ENCODE assay signal across 11 cellular contexts in genomic region chr16:54171855-54172537, GRCh38.
DNase-seq lines count a peak whose midpoint lies in the region; ATAC-seq and TF ChIP-seq lines count a peak whose summit lies in the region.
"Had no signal": no experiment of that assay in that cellular context is flagged by ENCODE, and none has a peak within 500 bp of the region (broad histone marks: within the 10 kb centered on the region; RNA-seq: fewer than 3 reads in every experiment).

No MANE protein-coding gene starts in this region.

- 74% methylated on average over 14 of the region's 17 CpGs for WGBS in mesenchymal stem cell
- WGBS in tibial nerve, 2 donors, result 28 to 29% methylated on average over 17 of the region's 17 CpGs

- no peak overlapping the region for H2AK5ac ChIP-seq in mesenchymal stem cell (ENCODE audit: low read length, severe bottlenecking)

- TF ChIP-seq CTCF in chondrocyte (IDR thresholded peaks at IDR 0.05), result no peak
- no peak for TF ChIP-seq CTCF in tibial nerve (IDR thresholded peaks at IDR 0.05)

- H3K14ac ChIP-seq in mesenchymal stem cell (ENCODE audit: low read length in 2 of 2), result no peak overlapping the region

- H3K27ac ChIP-seq in mesenchymal stem cell (ENCODE audit: low read length, poor library complexity, severe bottlenecking) (no peak overlapping the region), tibial nerve (no peak overlapping the region)

- in situ Hi-C loops in G401 (cut with HindIII; ENCODE audit: low sequenced_read_pairs), result no loop called here

- H3K4me3 ChIP-seq in mesenchymal stem cell (ENCODE audit: insufficient read depth in 1 of 2, low read depth in 1 of 2, low read length in 2 of 2), result no peak overlapping the region
- H3K4me3 ChIP-seq in tibial nerve, result no peak overlapping the region

- no peak overlapping the region for H3K18ac ChIP-seq in mesenchymal stem cell (ENCODE audit: low read depth in 1 of 2, low read length in 2 of 2)

- H3K36me3 ChIP-seq in mesenchymal stem cell (ENCODE audit: control insufficient read depth in 1 of 2, insufficient read depth in 2 of 2, low read depth in 1 of 2, low read length in 2 of 2) (no peaks in the 10 kb centered on the region), tibial nerve (no peaks in the 10 kb centered on the region)

- no peak overlapping the region for H3K4me2 ChIP-seq in mesenchymal stem cell (ENCODE audit: low read length, poor library complexity, severe bottlenecking)

- H2BK15ac ChIP-seq in mesenchymal stem cell (ENCODE audit: low read depth, poor library complexity, severe bottlenecking), result no peak overlapping the region

- no peak for TF ChIP-seq EP300 in tibial nerve (IDR thresholded peaks at IDR 0.05)

- H3K4me1 ChIP-seq in mesenchymal stem cell (ENCODE audit: control insufficient read depth, insufficient read depth, low read depth, low read length) (peaks cover 3% of the 10 kb centered on the region), tibial nerve (peaks cover 0 to 20% (median 0%) of the 10 kb centered on the region in 4 donors)

- no peak overlapping the region for H3K9ac ChIP-seq in mesenchymal stem cell (ENCODE audit: low read length)

- TF ChIP-seq POLR2A in tibial nerve (IDR thresholded peaks at IDR 0.05), result no peak

- no peaks in the 10 kb centered on the region for H3K79me1 ChIP-seq in mesenchymal stem cell (replicated peaks; ENCODE audit: low read length, poor library complexity, severe bottlenecking)

- no peak overlapping the region for H3K4me3 Mint-ChIP-seq in natural killer cell treated with Interleukin-12 subunit alpha and Interleukin-12 subunit beta and Interleukin-15 and Interleukin-18, amount 100 ng/mL, for 72 hours
- H3K4me3 Mint-ChIP-seq in chondrocyte (ENCODE audit: unreplicated experiment), result no peak overlapping the region
- H3K4me3 Mint-ChIP-seq: activated CD8-positive, alpha-beta T cell treated with anti-CD3 and anti-CD28 coated beads, Interleukin-2, amount 10 ng/mL, durations not matched to agents 7 days and 5 days had no signal

- no peaks in the 10 kb centered on the region for H3K9me3 Mint-ChIP-seq in natural killer cell treated with Interleukin-12 subunit alpha and Interleukin-12 subunit beta and Interleukin-15 and Interleukin-18, amount 100 ng/mL, for 72 hours
- H3K9me3 Mint-ChIP-seq in chondrocyte (ENCODE audit: low read depth), result no peaks in the 10 kb centered on the region

- H3K27ac Mint-ChIP-seq in natural killer cell treated with Interleukin-12 subunit alpha and Interleukin-12 subunit beta and Interleukin-15 and Interleukin-18, amount 100 ng/mL, for 72 hours, result no peak overlapping the region
- H3K27ac Mint-ChIP-seq in chondrocyte (ENCODE audit: unreplicated experiment), result no peak overlapping the region
- H3K27ac Mint-ChIP-seq: activated CD8-positive, alpha-beta T cell treated with anti-CD3 and anti-CD28 coated beads, Interleukin-2, amount 10 ng/mL, durations not matched to agents 7 days and 5 days had no signal

- no peak for ATAC-seq in natural killer cell treated with Interleukin-12 subunit alpha and Interleukin-12 subunit beta and Interleukin-15 and Interleukin-18, amount 100 ng/mL, for 72 hours
- ATAC-seq: activated CD8-positive, alpha-beta T cell treated with anti-CD3 and anti-CD28 coated beads, Interleukin-2, amount 10 ng/mL, durations not matched to agents 7 days and 5 days; stimulated activated naive CD8-positive, alpha-beta T cell treated with anti-CD3 and anti-CD28 coated beads, Interleukin-15, Interleukin-2, amounts not matched to agents 100 U/mL and 50 U/mL, for 24 hours had no signal

- no peak overlapping the region for H2BK120ac ChIP-seq in mesenchymal stem cell (ENCODE audit: low read depth, low read length)

- no peak overlapping the region for H2BK12ac ChIP-seq in mesenchymal stem cell (ENCODE audit: low read length in 2 of 2)

- no peak overlapping the region for H3K4ac ChIP-seq in mesenchymal stem cell (ENCODE audit: low read depth in 1 of 2, low read length in 2 of 2)

- H3K27me3 Mint-ChIP-seq in natural killer cell treated with Interleukin-12 subunit alpha and Interleukin-12 subunit beta and Interleukin-15 and Interleukin-18, amount 100 ng/mL, for 72 hours, result peaks cover 15 to 16% of the 10 kb centered on the region in 2 donors
- H3K27me3 Mint-ChIP-seq in chondrocyte (ENCODE audit: low read depth), result peaks cover 34% of the 10 kb centered on the region

- H3K36me3 Mint-ChIP-seq in natural killer cell treated with Interleukin-12 subunit alpha and Interleukin-12 subunit beta and Interleukin-15 and Interleukin-18, amount 100 ng/mL, for 72 hours, result no peaks in the 10 kb centered on the region
- H3K36me3 Mint-ChIP-seq in chondrocyte (ENCODE audit: low read depth), result no peaks in the 10 kb centered on the region

- H4K8ac ChIP-seq in mesenchymal stem cell (ENCODE audit: low read length), result no peak overlapping the region

- no peak overlapping the region for H4K91ac ChIP-seq in mesenchymal stem cell (ENCODE audit: low read length)

- no peaks in the 10 kb centered on the region for H3K9me3 ChIP-seq in mesenchymal stem cell (ENCODE audit: control insufficient read depth, low read length)
- H3K9me3 ChIP-seq in tibial nerve, result no peaks in the 10 kb centered on the region

- DNase-seq in COR-L47 (lab: John Stamatoyannopoulos, UW) (peak; percentile 82), NCI-H1105 (lab: John Stamatoyannopoulos, UW) (peak; percentile 91), amniotic stem cell (lab: John Stamatoyannopoulos, UW) (peak; percentile 57), mesenchymal stem cell (peak; percentile 11), G401 (ENCODE audit: low spot score) (no peak), chondrocyte (ENCODE audit: low spot score) (no peak), tibial nerve (ENCODE audit: low spot score in 2 of 2) (no peak)
- no peak for DNase-seq in natural killer cell treated with Interleukin-12 subunit alpha and Interleukin-12 subunit beta and Interleukin-15 and Interleukin-18, amount 100 ng/mL, for 72 hours (ENCODE audit: low spot score)
- DNase-seq: activated CD8-positive, alpha-beta T cell treated with anti-CD3 and anti-CD28 coated beads, Interleukin-2, amount 10 ng/mL, durations not matched to agents 7 days and 5 days; caudate nucleus; stimulated activated naive CD8-positive, alpha-beta T cell treated with anti-CD3 and anti-CD28 coated beads, Interleukin-15, Interleukin-2, amounts not matched to agents 100 U/mL and 50 U/mL, for 24 hours had no signal

- H3K27me3 ChIP-seq in mesenchymal stem cell (ENCODE audit: control insufficient read depth in 1 of 2, insufficient read depth in 1 of 2, low read length in 2 of 2) (peaks cover 0 to 35% of the 10 kb centered on the region in 2 experiments), tibial nerve (peaks cover 0 to 20% of the 10 kb centered on the region in 2 donors)

- no peak overlapping the region for H2BK5ac ChIP-seq in mesenchymal stem cell (ENCODE audit: low read depth, low read length, poor library complexity, severe bottlenecking)

- H3K4me1 Mint-ChIP-seq in natural killer cell treated with Interleukin-12 subunit alpha and Interleukin-12 subunit beta and Interleukin-15 and Interleukin-18, amount 100 ng/mL, for 72 hours (ENCODE audit: low read depth in 2 of 2), result no peaks in the 10 kb centered on the region
- H3K4me1 Mint-ChIP-seq in chondrocyte (ENCODE audit: low read depth), result peaks cover 17% of the 10 kb centered on the region

- H2AFZ ChIP-seq in mesenchymal stem cell (ENCODE audit: low read depth, low read length), result no peak overlapping the region

- no peak overlapping the region for H3K23ac ChIP-seq in mesenchymal stem cell (ENCODE audit: low read length in 2 of 2)

Comparison
In these comparisons a context has a peak if more than half of its experiments do, and no peak if none do; other contexts are left out.
1. DNase-seq: peak in COR-L47 (single experiment), NCI-H1105 (single experiment), amniotic stem cell (single experiment) and mesenchymal stem cell (single experiment); none in G401 (single experiment), natural killer cell treated with Interleukin-12 subunit alpha and Interleukin-12 subunit beta and Interleukin-15 and Interleukin-18, amount 100 ng/mL, for 72 hours (single experiment), chondrocyte (single experiment) and tibial nerve (0 of 2).